11 cellular contexts compared by ENCODE assay signal in genomic region chr11:122246885-122247284, GRCh38.
"Had no signal": no experiment of that assay in that cellular context is flagged by ENCODE, and none has a peak within 500 bp of the region (broad histone marks: within the 10 kb centered on the region; RNA-seq: fewer than 3 reads in every experiment).

No MANE protein-coding gene starts in this region.

- H3K4me3 ChIP-seq: body of pancreas, thyroid gland had no signal

- H3K27ac ChIP-seq: thyroid gland had no signal

- DNase-seq: activated T-cell treated with anti-CD3 and anti-CD28 coated beads, Interleukin-2, amount 50 U/mL, for 1 hour; amniotic stem cell; body of pancreas; cortex of kidney; effector memory CD4-positive, alpha-beta T cell; left colon; naive thymus-derived CD4-positive, alpha-beta T cell; right cardiac atrium; thyroid gland had no signal

- H3K36me3 ChIP-seq: thyroid gland had no signal

- H3K27me3 ChIP-seq: body of pancreas, thyroid gland had no signal

- H3K9me3 ChIP-seq: body of pancreas, thyroid gland had no signal

- ATAC-seq: body of pancreas; left colon; naive thymus-derived CD4-positive, alpha-beta T cell; right cardiac atrium; stimulated activated effector memory CD8-positive, alpha-beta T cell treated with anti-CD3 and anti-CD28 coated beads, Interleukin-12 subunit alpha, Interleukin-12 subunit beta, amount 100 ng/mL, for 72 hours; WTC11 had no signal
